In the genomic region with DNA sequence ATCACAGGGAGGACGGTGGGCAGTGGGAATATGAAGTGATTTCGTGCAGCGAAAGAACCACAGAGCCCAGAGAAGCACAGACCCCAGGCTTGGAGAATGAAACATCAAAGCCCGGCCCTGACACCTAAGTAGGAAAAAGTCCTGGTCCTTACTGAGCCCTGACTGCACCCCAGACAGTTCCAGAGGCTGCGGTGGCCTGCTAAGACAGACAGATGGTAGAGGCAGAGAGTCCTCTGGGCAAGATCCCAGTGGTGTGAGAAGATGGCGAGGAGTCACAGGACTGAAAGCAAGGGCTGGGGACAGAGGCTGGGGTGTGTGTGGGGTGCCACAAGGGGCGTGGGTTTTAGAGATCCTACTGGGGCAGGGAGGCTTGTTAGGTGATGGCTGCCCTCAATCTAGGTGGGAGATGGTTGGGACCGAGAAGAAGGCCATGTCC, we compare ENCODE assay signal across 1 cellular context.
TF ChIP-seq lines count a peak whose summit lies in the region.

No MANE protein-coding gene starts in this region.

TF ChIP-seq in GM12878, 131 proteins besides CTCF, POLR2A, EP300 and RAD21:
- TF ChIP-seq MEF2B (IDR thresholded peaks at IDR 0.05; ENCODE audit: partially characterized antibody, poor library complexity, severe bottlenecking) (no peak), SREBF2 (IDR thresholded peaks at IDR 0.05; ENCODE audit: low read length) (no peak), FOXK2 (IDR thresholded peaks at IDR 0.05) (no peak), PAX5 (IDR thresholded peaks at IDR 0.05; ENCODE audit: borderline replicate concordance, low read depth, low read length) (no peak), RELA (IDR thresholded peaks at IDR 0.05; ENCODE audit: borderline replicate concordance, partially characterized antibody) (no peak), NFYA (IDR thresholded peaks at IDR 0.05; ENCODE audit: borderline replicate concordance, low read depth, low read length) (no peak), CHD4 (IDR thresholded peaks at IDR 0.05) (no peak), TAF1 (IDR thresholded peaks at IDR 0.05; ENCODE audit: borderline replicate concordance, low read depth, low read length) (no peak), EED (IDR thresholded peaks at IDR 0.05; ENCODE audit: low read depth) (no peak), BCL3 (IDR thresholded peaks at IDR 0.05; ENCODE audit: borderline replicate concordance, insufficient read depth, low read depth, low read length, poor library complexity, severe bottlenecking) (no peak), GABPA (IDR thresholded peaks at IDR 0.05; ENCODE audit: low read depth) (no peak), CREB1 (IDR thresholded peaks at IDR 0.05; ENCODE audit: low read depth) (no peak), YY1 (IDR thresholded peaks at IDR 0.05; ENCODE audit: low read depth, low read length) (no peak)
- TF ChIP-seq, protein P1, sequence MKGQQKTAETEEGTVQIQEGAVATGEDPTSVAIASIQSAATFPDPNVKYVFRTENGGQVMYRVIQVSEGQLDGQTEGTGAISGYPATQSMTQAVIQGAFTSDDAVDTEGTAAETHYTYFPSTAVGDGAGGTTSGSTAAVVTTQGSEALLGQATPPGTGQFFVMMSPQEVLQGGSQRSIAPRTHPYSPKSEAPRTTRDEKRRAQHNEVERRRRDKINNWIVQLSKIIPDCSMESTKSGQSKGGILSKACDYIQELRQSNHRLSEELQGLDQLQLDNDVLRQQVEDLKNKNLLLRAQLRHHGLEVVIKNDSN (IDR thresholded peaks at IDR 0.05; ENCODE audit: borderline replicate concordance, extremely low read length, insufficient read depth, low read depth, low read length): no peak
- TF ChIP-seq, protein P2, sequence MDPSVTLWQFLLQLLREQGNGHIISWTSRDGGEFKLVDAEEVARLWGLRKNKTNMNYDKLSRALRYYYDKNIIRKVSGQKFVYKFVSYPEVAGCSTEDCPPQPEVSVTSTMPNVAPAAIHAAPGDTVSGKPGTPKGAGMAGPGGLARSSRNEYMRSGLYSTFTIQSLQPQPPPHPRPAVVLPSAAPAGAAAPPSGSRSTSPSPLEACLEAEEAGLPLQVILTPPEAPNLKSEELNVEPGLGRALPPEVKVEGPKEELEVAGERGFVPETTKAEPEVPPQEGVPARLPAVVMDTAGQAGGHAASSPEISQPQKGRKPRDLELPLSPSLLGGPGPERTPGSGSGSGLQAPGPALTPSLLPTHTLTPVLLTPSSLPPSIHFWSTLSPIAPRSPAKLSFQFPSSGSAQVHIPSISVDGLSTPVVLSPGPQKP (IDR thresholded peaks at IDR 0.05; ENCODE audit: low read depth, low read length): no peak
- TF ChIP-seq, protein P3, sequence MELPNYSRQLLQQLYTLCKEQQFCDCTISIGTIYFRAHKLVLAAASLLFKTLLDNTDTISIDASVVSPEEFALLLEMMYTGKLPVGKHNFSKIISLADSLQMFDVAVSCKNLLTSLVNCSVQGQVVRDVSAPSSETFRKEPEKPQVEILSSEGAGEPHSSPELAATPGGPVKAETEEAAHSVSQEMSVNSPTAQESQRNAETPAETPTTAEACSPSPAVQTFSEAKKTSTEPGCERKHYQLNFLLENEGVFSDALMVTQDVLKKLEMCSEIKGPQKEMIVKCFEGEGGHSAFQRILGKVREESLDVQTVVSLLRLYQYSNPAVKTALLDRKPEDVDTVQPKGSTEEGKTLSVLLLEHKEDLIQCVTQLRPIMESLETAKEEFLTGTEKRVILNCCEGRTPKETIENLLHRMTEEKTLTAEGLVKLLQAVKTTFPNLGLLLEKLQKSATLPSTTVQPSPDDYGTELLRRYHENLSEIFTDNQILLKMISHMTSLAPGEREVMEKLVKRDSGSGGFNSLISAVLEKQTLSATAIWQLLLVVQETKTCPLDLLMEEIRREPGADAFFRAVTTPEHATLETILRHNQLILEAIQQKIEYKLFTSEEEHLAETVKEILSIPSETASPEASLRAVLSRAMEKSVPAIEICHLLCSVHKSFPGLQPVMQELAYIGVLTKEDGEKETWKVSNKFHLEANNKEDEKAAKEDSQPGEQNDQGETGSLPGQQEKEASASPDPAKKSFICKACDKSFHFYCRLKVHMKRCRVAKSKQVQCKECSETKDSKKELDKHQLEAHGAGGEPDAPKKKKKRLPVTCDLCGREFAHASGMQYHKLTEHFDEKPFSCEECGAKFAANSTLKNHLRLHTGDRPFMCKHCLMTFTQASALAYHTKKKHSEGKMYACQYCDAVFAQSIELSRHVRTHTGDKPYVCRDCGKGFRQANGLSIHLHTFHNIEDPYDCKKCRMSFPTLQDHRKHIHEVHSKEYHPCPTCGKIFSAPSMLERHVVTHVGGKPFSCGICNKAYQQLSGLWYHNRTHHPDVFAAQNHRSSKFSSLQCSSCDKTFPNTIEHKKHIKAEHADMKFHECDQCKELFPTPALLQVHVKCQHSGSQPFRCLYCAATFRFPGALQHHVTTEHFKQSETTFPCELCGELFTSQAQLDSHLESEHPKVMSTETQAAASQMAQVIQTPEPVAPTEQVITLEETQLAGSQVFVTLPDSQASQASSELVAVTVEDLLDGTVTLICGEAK (IDR thresholded peaks at IDR 0.05; ENCODE audit: borderline replicate concordance): no peak
